ENCODE assay signal across 23 cellular contexts in genomic region chr14:25116607-25117006, GRCh38.
A peak's percentile ranks its signal among the peaks of the same experiment; 100 is the strongest.
DNase-seq lines count a peak whose midpoint lies in the region; FAIRE-seq and TF ChIP-seq lines count a peak whose summit lies in the region.
"Had no signal": no experiment of that assay in that cellular context is flagged by ENCODE, and none has a peak within 500 bp of the region (broad histone marks: within the 10 kb centered on the region; RNA-seq: fewer than 3 reads in every experiment).

No MANE protein-coding gene starts in this region.

- H3K4me2 ChIP-seq in astrocyte (ENCODE audit: low read length) (no peak overlapping the region), smooth muscle cell (peak overlapping the region; percentile 21)
- H3K4me2 ChIP-seq: BLaER1, GM23338, KMS-11 had no signal

- H3K4me3 ChIP-seq in astrocyte (ENCODE audit: insufficient read depth, low read depth, low read length) (no peak overlapping the region), foreskin fibroblast (ENCODE audit: low read depth in 1 of 2, low read length in 2 of 2) (no peak overlapping the region), smooth muscle cell (no peak overlapping the region), thyroid gland (replicated peaks in 1 of 3) (no peak overlapping the region)
- H3K4me3 ChIP-seq: BLaER1, GM23338, Peyer's patch had no signal

- peaks cover 30% of the 10 kb centered on the region for H3K4me1 Mint-ChIP-seq in astrocyte (ENCODE audit: low read depth, unreplicated experiment)
- H3K4me1 Mint-ChIP-seq: GM23338 had no signal

- H4K20me1 ChIP-seq in astrocyte (ENCODE audit: insufficient read depth, low read length) = no peaks in the 10 kb centered on the region
- H4K20me1 ChIP-seq in smooth muscle cell (ENCODE audit: low read depth) = no peaks in the 10 kb centered on the region
- H4K20me1 ChIP-seq: BLaER1 had no signal

- H3F3A ChIP-seq in smooth muscle cell (ENCODE audit: low read depth) = peaks cover 15% of the 10 kb centered on the region

- no peak overlapping the region for H3K27ac ChIP-seq in astrocyte (ENCODE audit: low read depth, low read length)
- H3K27ac ChIP-seq in smooth muscle cell (ENCODE audit: low read depth) = peak overlapping the region; percentile 42
- peak overlapping the region in 1 of 3 donors; percentile 12 for H3K27ac ChIP-seq in thyroid gland
- H3K27ac ChIP-seq: 22Rv1, BLaER1, KMS-11, Peyer's patch had no signal

- H3K4me1 ChIP-seq in astrocyte (ENCODE audit: insufficient read depth, low read length) (peaks cover 9% of the 10 kb centered on the region), smooth muscle cell (ENCODE audit: low read depth) (no peaks in the 10 kb centered on the region), thyroid gland (peaks cover 3 to 15% of the 10 kb centered on the region in 2 donors)
- H3K4me1 ChIP-seq: BLaER1, Peyer's patch had no signal

- peak; percentile 39 for DNase-seq in DMS53 (lab: John Stamatoyannopoulos, UW)
- no peak for DNase-seq in DMS53 treated with DMSO at 0.1 percent for 48 hours (lab: John Stamatoyannopoulos, UW; ENCODE audit: unreplicated experiment)
- no peak for DNase-seq in astrocyte (ENCODE audit: low read depth)
- peak; percentile 17 to 55 for DNase-seq in foreskin fibroblast
- no peak for DNase-seq in smooth muscle cell (lab: John Stamatoyannopoulos, UW; ENCODE audit: unreplicated experiment)
- no peak for DNase-seq in thyroid gland
- no peak for DNase-seq in A172 (ENCODE audit: low spot score)
- no peak for DNase-seq in medulla oblongata (ENCODE audit: extremely low spot score)
- DNase-seq: CD8-positive, alpha-beta T cell; GF-D8; NCI-H1092; NCI-H146; NCI-H2081; NCI-H2227 treated with DMSO at 0.1 percent for 48 hours; NCI-H524; Peyer's patch; Right ventricle myocardium superior had no signal

- no peaks in the 10 kb centered on the region for H3K9me3 ChIP-seq in astrocyte (ENCODE audit: insufficient read depth, low read depth, low read length)
- no peaks in the 10 kb centered on the region for H3K9me3 ChIP-seq in smooth muscle cell (replicated peaks; ENCODE audit: low read depth)
- H3K9me3 ChIP-seq in thyroid gland = no peaks in the 10 kb centered on the region
- H3K9me3 ChIP-seq: BLaER1, Peyer's patch had no signal

- no peak overlapping the region for H2AFZ ChIP-seq in astrocyte (ENCODE audit: low read depth, low read length)
- H2AFZ ChIP-seq in smooth muscle cell (ENCODE audit: low read depth) = no peak overlapping the region
- H2AFZ ChIP-seq: GM23338 had no signal

- H3K27me3 ChIP-seq in astrocyte (ENCODE audit: insufficient read depth, low read length) (no peaks in the 10 kb centered on the region), smooth muscle cell (ENCODE audit: low read depth) (no peaks in the 10 kb centered on the region), thyroid gland (no peaks in the 10 kb centered on the region)
- H3K27me3 ChIP-seq: BLaER1, Peyer's patch had no signal

- H3K79me2 ChIP-seq in astrocyte (ENCODE audit: insufficient read depth, low read length) = no peaks in the 10 kb centered on the region
- no peaks in the 10 kb centered on the region for H3K79me2 ChIP-seq in smooth muscle cell (ENCODE audit: low read depth)

- H3K9me3 Mint-ChIP-seq in astrocyte (ENCODE audit: unreplicated experiment) = peaks cover 9% of the 10 kb centered on the region
- H3K9me3 Mint-ChIP-seq: CD8-positive, alpha-beta T cell had no signal

- no peak for TF ChIP-seq CTCF in astrocyte (IDR thresholded peaks at IDR 0.05; ENCODE audit: insufficient read depth, low read depth, low read length)
- no peak for TF ChIP-seq CTCF in foreskin fibroblast (IDR thresholded peaks at IDR 0.05; ENCODE audit: low read depth, low read length)
- TF ChIP-seq CTCF in smooth muscle cell (IDR thresholded peaks at IDR 0.05; ENCODE audit: borderline replicate concordance, insufficient read depth, poor library complexity, severe bottlenecking) = no peak
- no peak for TF ChIP-seq CTCF in thyroid gland (IDR thresholded peaks at IDR 0.05)

- H3K36me3 ChIP-seq in astrocyte (ENCODE audit: insufficient read depth, low read length) (no peaks in the 10 kb centered on the region), smooth muscle cell (ENCODE audit: low read depth) (no peaks in the 10 kb centered on the region), thyroid gland (no peaks in the 10 kb centered on the region)
- H3K36me3 ChIP-seq: BLaER1, Peyer's patch had no signal

- intact Hi-C loops in thyroid gland (cut with DNase I) = no loop called here

- no peak for TF ChIP-seq POLR2A in thyroid gland (IDR thresholded peaks at IDR 0.05)

- H3K27me3 Mint-ChIP-seq in astrocyte (ENCODE audit: low read depth, unreplicated experiment) = no peaks in the 10 kb centered on the region

- FAIRE-seq in astrocyte (lab: Jason Lieb, UNC) = no peak
- FAIRE-seq: D721Med, GM12892 had no signal

- H3K9ac ChIP-seq in astrocyte (ENCODE audit: low read length) = no peak overlapping the region
- H3K9ac ChIP-seq in smooth muscle cell (ENCODE audit: low read depth) = no peak overlapping the region
- H3K9ac ChIP-seq: BLaER1, KMS-11 had no signal

- H3K36me3 Mint-ChIP-seq in astrocyte (ENCODE audit: low read depth, unreplicated experiment) = no peaks in the 10 kb centered on the region
- H3K36me3 Mint-ChIP-seq: CD8-positive, alpha-beta T cell had no signal

- peak overlapping the region; percentile 47 for H3K27ac Mint-ChIP-seq in astrocyte (ENCODE audit: unreplicated experiment)
- H3K27ac Mint-ChIP-seq: CD8-positive, alpha-beta T cell; GM23338 had no signal

- no peak overlapping the region for H3K4me3 Mint-ChIP-seq in astrocyte (ENCODE audit: unreplicated experiment)
- H3K4me3 Mint-ChIP-seq: CD8-positive, alpha-beta T cell; GM23338 had no signal

Comparison
In these comparisons a context has a peak if more than half of its experiments do, and no peak if none do; other contexts are left out.
1. DNase-seq: peak in DMS53 (single experiment) and foreskin fibroblast (2 of 2); none in DMS53 treated with DMSO at 0.1 percent for 48 hours (single experiment), astrocyte (single experiment), smooth muscle cell (single experiment), thyroid gland (0 of 2), A172 (single experiment) and medulla oblongata (single experiment).